2 cellular contexts compared by ENCODE assay signal in genomic region chr1:91567583-91567982, GRCh38.
TF ChIP-seq lines count a peak whose summit lies in the region.

No MANE protein-coding gene starts in this region.

TF ChIP-seq in HCT116, 20 proteins besides CTCF, POLR2A, EP300 and RAD21:
- TF ChIP-seq EZH2phosphoT487 (IDR thresholded peaks at IDR 0.05; ENCODE audit: borderline replicate concordance) = no peak
- TF ChIP-seq TCF7L2 (IDR thresholded peaks at IDR 0.05; ENCODE audit: borderline replicate concordance, extremely low read depth, insufficient read depth, insufficient read length) = no peak
- no peak for TF ChIP-seq ELF1 (IDR thresholded peaks at IDR 0.05; ENCODE audit: borderline replicate concordance, low read depth)
- no peak for TF ChIP-seq REST (IDR thresholded peaks at IDR 0.05; ENCODE audit: low read depth)
- TF ChIP-seq EZH2 (IDR thresholded peaks at IDR 0.05) = no peak
- TF ChIP-seq ZNF274 (IDR thresholded peaks at IDR 0.05; ENCODE audit: low read depth, low read length) = no peak

TF ChIP-seq in HepG2, 621 proteins besides CTCF, POLR2A, EP300 and RAD21:
- TF ChIP-seq ZBTB49 (CRISPR knock-in tag; IDR thresholded peaks at IDR 0.05; ENCODE audit: borderline replicate concordance) = no peak
